In genomic region chr12:27277846-27278260, GRCh38 we compare ENCODE assay signal across 8 cellular contexts. TPM values are rescaled to one million over a fixed set of nuclear protein-coding genes. Genes with fewer than 3 reads are reported as not detected.
DNase-seq lines count a peak whose midpoint lies in the region; ATAC-seq and TF ChIP-seq lines count a peak whose summit lies in the region.

No MANE protein-coding gene starts in this region.

- no peak for TF ChIP-seq CTCF in RWPE1 (conservative IDR thresholded peaks at IDR 0.05; ENCODE audit: low read depth)
- no peak for TF ChIP-seq CTCF in heart left ventricle (IDR thresholded peaks at IDR 0.05)

- 0 to 17% (median 9%) methylated on average over 1 of the region's 1 CpG for WGBS in heart left ventricle, 4 donors

- CTCF ChIA-PET in RWPE1 (lab: Yijun Ruan, JAX) = interaction anchor here (1.1 kb wide), 1 partner anchor 29 kb away, joined by 3 read pairs; no protein-coding TSS in a partner anchor

- in situ Hi-C loops in KBM-7 (cut with MboI; ENCODE audit: low pct_unique_long_range_greater_than_20kb, low sequenced_read_pairs) = no loop called here

- TF ChIP-seq POLR2A in heart left ventricle (IDR thresholded peaks at IDR 0.05) = no peak

- intact Hi-C loops in heart left ventricle (cut with DNase I) = no loop called here

- POLR2A ChIA-PET in RWPE1 (lab: Yijun Ruan, JAX; ENCODE audit: low non-redundant PET) = no interaction called here

- peak; percentile 22 for DNase-seq in stimulated activated CD4-positive, alpha-beta T cell treated with anti-CD3 and anti-CD28 coated beads, Interleukin-4, amount 100 ng/mL, for 24 hours
- DNase-seq in stimulated activated CD4-positive, alpha-beta T cell treated with anti-CD3 and anti-CD28 coated beads, Interleukin-12 subunit alpha, Interleukin-12 subunit beta, amount 100 ng/mL, for 4 hours = no peak
- DNase-seq in RWPE1 (ENCODE audit: low spot score) (peak; percentile 3), heart left ventricle (peak in 2 of 5 donors; percentile 63 to 72), KBM-7 (no peak), NCI-H1092 (lab: John Stamatoyannopoulos, UW) (no peak)

- H3K36me3 ChIP-seq in heart left ventricle (no peaks in the 10 kb centered on the region), subcutaneous abdominal adipose tissue (ENCODE audit: control insufficient read depth in 5 of 5, insufficient read depth in 5 of 5, low read length in 5 of 5) (no peaks in the 10 kb centered on the region)

- H3K4me1 ChIP-seq in heart left ventricle (peaks cover 9 to 91% (median 62%) of the 10 kb centered on the region in 12 donors), subcutaneous abdominal adipose tissue (ENCODE audit: control insufficient read depth in 5 of 5, insufficient read depth in 5 of 5, low read length in 5 of 5) (peaks cover 0 to 60% (median 56%) of the 10 kb centered on the region in 5 donors)

- H3K27ac ChIP-seq in RWPE1 (no peak overlapping the region), heart left ventricle (peak overlapping the region; percentile 44 to 84 (median 68)), subcutaneous abdominal adipose tissue (ENCODE audit: low read depth, low read length) (peak overlapping the region; percentile 91)

- H3K4me3 ChIP-seq in heart left ventricle = no peak overlapping the region
- no peak overlapping the region for H3K4me3 ChIP-seq in subcutaneous abdominal adipose tissue (ENCODE audit: low read depth in 1 of 5, low read length in 5 of 5)

- no peaks in the 10 kb centered on the region for H3K9me3 ChIP-seq in heart left ventricle
- no peaks in the 10 kb centered on the region for H3K9me3 ChIP-seq in subcutaneous abdominal adipose tissue (ENCODE audit: control insufficient read depth in 5 of 5, low read length in 5 of 5)

- ATAC-seq in HG02852 (IDR thresholded peaks at IDR 0.05; ENCODE audit: unreplicated experiment) = peak; percentile 92
- ATAC-seq in heart left ventricle = peak; percentile 52 to 91 (median 84)

- H3K27me3 ChIP-seq in heart left ventricle (no peaks in the 10 kb centered on the region), subcutaneous abdominal adipose tissue (ENCODE audit: control insufficient read depth in 5 of 5, insufficient read depth in 4 of 5, low read length in 5 of 5) (no peaks in the 10 kb centered on the region)

- peak overlapping the region in 2 of 5 donors; percentile 58 to 68 for H3K9ac ChIP-seq in subcutaneous abdominal adipose tissue (ENCODE audit: low read length in 5 of 5)

RNA-seq across cellular contexts. Expression of gene STK38L, which starts 33.8 kb away (rescaled TPM):
- total RNA-seq in heart left ventricle = 100 to 1,000 TPM in 2 of 9 donors, 10 to 100 TPM in 7; 26.3 to 142 (median 83.7) TPM
- 10 to 100 TPM; 21.1 to 22.3 TPM for polyA plus RNA-seq in heart left ventricle

RNA-seq across cellular contexts. Expression of gene BMAL2, which starts 54.8 kb away (rescaled TPM):
- 10 to 100 TPM in 1 of 9 donors, 1 to 10 TPM in 8; 1.1 to 10.7 (median 2.9) TPM for total RNA-seq in heart left ventricle
- polyA plus RNA-seq in heart left ventricle = 1 to 10 TPM in 1 of 2 donors, under 1 TPM in 1; 0.30 to 1.6 TPM

Comparison
In these comparisons a context has a peak if more than half of its experiments do, and no peak if none do; other contexts are left out.
1. DNase-seq: peak in stimulated activated CD4-positive, alpha-beta T cell treated with anti-CD3 and anti-CD28 coated beads, Interleukin-4, amount 100 ng/mL, for 24 hours (single experiment) and RWPE1 (single experiment); none in stimulated activated CD4-positive, alpha-beta T cell treated with anti-CD3 and anti-CD28 coated beads, Interleukin-12 subunit alpha, Interleukin-12 subunit beta, amount 100 ng/mL, for 4 hours (single experiment), KBM-7 (single experiment) and NCI-H1092 (single experiment).